ENCODE assay signal across 18 cellular contexts in genomic region chr15:27341780-27342343, GRCh38.
"Had no signal": no experiment of that assay in that cellular context is flagged by ENCODE, and none has a peak within 500 bp of the region (broad histone marks: within the 10 kb centered on the region; RNA-seq: fewer than 3 reads in every experiment).

No MANE protein-coding gene starts in this region.

- H2AFZ ChIP-seq: hepatocyte, parathyroid adenoma had no signal

- H3K9me3 ChIP-seq: colonic mucosa, lower lobe of right lung, prostate gland, thoracic aorta had no signal

- H3K4me3 ChIP-seq: colonic mucosa, hepatocyte, lower lobe of right lung, prostate gland, thoracic aorta, transverse colon had no signal

- H3K4me1 ChIP-seq: colonic mucosa, foreskin keratinocyte, lower lobe of right lung, parathyroid adenoma, prostate gland, transverse colon had no signal

- H3K79me2 ChIP-seq: hepatocyte, parathyroid adenoma had no signal

- DNase-seq: colonic mucosa; dermis blood vessel endothelial cell; foreskin keratinocyte; head of caudate nucleus; left colon; lower lobe of right lung; midbrain; naive B cell; stimulated activated CD4-positive, alpha-beta T cell treated with anti-CD3 and anti-CD28 coated beads, Interleukin-2, amount 100 ng/mL, for 24 hours; stimulated activated CD4-positive, alpha-beta T cell treated with anti-CD3 and anti-CD28 coated beads, Interleukin-4, amount 100 ng/mL, for 4 hours; stimulated activated naive B cell treated with anti-CD40 and anti-IgM and Interleukin-4, amounts not matched to agents 10 μg/mL and 1 μg/mL and 100 μg/mL, for 72 hours; stimulated activated naive CD8-positive, alpha-beta T cell treated with anti-CD3 and anti-CD28 coated beads, Interleukin-15, amount 100 ng/mL, for 72 hours; transverse colon had no signal

- H3K4me2 ChIP-seq: hepatocyte had no signal

- H3K27me3 ChIP-seq: colonic mucosa, foreskin keratinocyte, hepatocyte, transverse colon had no signal

- ATAC-seq: foreskin keratinocyte; left colon; lower lobe of right lung; sciatic nerve; stimulated activated naive CD8-positive, alpha-beta T cell treated with anti-CD3 and anti-CD28 coated beads, Interleukin-15, amount 100 ng/mL, for 72 hours had no signal

- H3K9ac ChIP-seq: parathyroid adenoma had no signal

- H3K36me3 ChIP-seq: colonic mucosa, lower lobe of right lung, prostate gland, thoracic aorta, transverse colon had no signal

- H3K27ac ChIP-seq: colonic mucosa, foreskin keratinocyte, hepatocyte, lower lobe of right lung, parathyroid adenoma, prostate gland, thoracic aorta, transverse colon had no signal
